Comparison of ENCODE assay signal across 10 cellular contexts in genomic region chr3:115624029-115624645, GRCh38. TPM values are rescaled to one million over a fixed set of nuclear protein-coding genes. Genes with fewer than 3 reads are reported as not detected.
A peak's percentile ranks its signal among the peaks of the same experiment; 100 is the strongest.
DNase-seq lines count a peak whose midpoint lies in the region; ATAC-seq and TF ChIP-seq lines count a peak whose summit lies in the region.
"Had no signal": no experiment of that assay in that cellular context is flagged by ENCODE, and none has a peak within 500 bp of the region (broad histone marks: within the 10 kb centered on the region; RNA-seq: fewer than 3 reads in every experiment).

No MANE protein-coding gene starts in this region.

- ATAC-seq in HG03196 (IDR thresholded peaks at IDR 0.05; ENCODE audit: unreplicated experiment) (no peak), HG03460 (IDR thresholded peaks at IDR 0.05; ENCODE audit: unreplicated experiment) (no peak)

- peaks cover 6% of the 10 kb centered on the region for H3K4me1 ChIP-seq in endodermal cell (ENCODE audit: control insufficient read depth, insufficient read depth, low read length)
- peaks cover 27% of the 10 kb centered on the region for H3K4me1 ChIP-seq in neuron (ENCODE audit: insufficient read depth, low read length)

- H3K4me1 Mint-ChIP-seq in endodermal cell: peaks cover 28% of the 10 kb centered on the region

- H3K9me3 ChIP-seq in endodermal cell (ENCODE audit: control insufficient read depth, low read length) (no peaks in the 10 kb centered on the region), neuron (ENCODE audit: low read length) (no peaks in the 10 kb centered on the region)
- H3K9me3 ChIP-seq: adrenal gland, neutrophil had no signal

- WGBS in endodermal cell (ENCODE audit: insufficient coverage in 1 of 2, insufficient read length in 1 of 2), 2 experiments: 2 to 6% methylated on average over 3 to 10 of the region's 10 CpGs

- peaks cover 26% of the 10 kb centered on the region for H3K27me3 Mint-ChIP-seq in endodermal cell (ENCODE audit: insufficient read depth)

- H3K36me3 Mint-ChIP-seq in endodermal cell (ENCODE audit: low read depth): no peaks in the 10 kb centered on the region

- DNase-seq in ELR (ENCODE audit: low read depth): peak; percentile 6
- peak; percentile 71 for DNase-seq in NCI-H2171 treated with DMSO at 0.1 percent for 48 hours (lab: John Stamatoyannopoulos, UW)
- peak; percentile 73 for DNase-seq in endodermal cell
- DNase-seq in dedifferentiated amniotic fluid mesenchymal stem cell (ENCODE audit: extremely low spot score): no peak
- DNase-seq in stimulated activated CD8-positive, alpha-beta memory T cell treated with anti-CD3 and anti-CD28 coated beads, Interleukin-4, amount 100 ng/mL, for 48 hours: no peak

- no peaks in the 10 kb centered on the region for H3K9me3 Mint-ChIP-seq in endodermal cell

- H3K9ac ChIP-seq in endodermal cell (ENCODE audit: extremely low read depth, low read length, poor library complexity, severe bottlenecking): no peak overlapping the region

- H2AFZ ChIP-seq in neuron (ENCODE audit: low read depth, low read length): peak overlapping the region; percentile 65

- H3K27ac Mint-ChIP-seq in endodermal cell: no peak overlapping the region

- H3K4me3 ChIP-seq in endodermal cell (ENCODE audit: low read length) (peak overlapping the region; percentile 85), neuron (ENCODE audit: low read length) (peak overlapping the region; percentile 67)

- TF ChIP-seq CTCF in endodermal cell (conservative IDR thresholded peaks at IDR 0.05): no peak

- peak overlapping the region; percentile 62 for H3K4me3 Mint-ChIP-seq in endodermal cell

- H3K27ac ChIP-seq in endodermal cell (ENCODE audit: low read depth, low read length): no peak overlapping the region
- H3K27ac ChIP-seq: adrenal gland, neutrophil had no signal

- H3K27me3 ChIP-seq in endodermal cell (ENCODE audit: control insufficient read depth, insufficient read depth, low read length, poor library complexity, severe bottlenecking): peaks cover 27% of the 10 kb centered on the region
- no peaks in the 10 kb centered on the region for H3K27me3 ChIP-seq in neuron (ENCODE audit: insufficient read depth, low read length)

- H3K36me3 ChIP-seq in endodermal cell (ENCODE audit: control insufficient read depth, insufficient read depth, low read length) (no peaks in the 10 kb centered on the region), neuron (ENCODE audit: insufficient read depth, low read length) (no peaks in the 10 kb centered on the region)
- H3K36me3 ChIP-seq: adrenal gland, neutrophil had no signal

RNA-seq across cellular contexts. Expression of gene GAP43, which starts 0.8 kb away (rescaled TPM):
- total RNA-seq in endodermal cell: 1 to 10 TPM; 1.5 to 8.0 TPM
- polyA plus RNA-seq in endodermal cell (2013, experiment 1 of 2): 78.0 TPM
- 84.6 TPM for polyA plus RNA-seq in endodermal cell (2013, experiment 2 of 2)

Comparison
In these comparisons a context has a peak if more than half of its experiments do, and no peak if none do; other contexts are left out.
1. DNase-seq: peak in ELR (single experiment), NCI-H2171 treated with DMSO at 0.1 percent for 48 hours (single experiment) and endodermal cell (single experiment); none in dedifferentiated amniotic fluid mesenchymal stem cell (single experiment) and stimulated activated CD8-positive, alpha-beta memory T cell treated with anti-CD3 and anti-CD28 coated beads, Interleukin-4, amount 100 ng/mL, for 48 hours (single experiment).